ENCODE assay signal across 1 cellular context in the genomic region with DNA sequence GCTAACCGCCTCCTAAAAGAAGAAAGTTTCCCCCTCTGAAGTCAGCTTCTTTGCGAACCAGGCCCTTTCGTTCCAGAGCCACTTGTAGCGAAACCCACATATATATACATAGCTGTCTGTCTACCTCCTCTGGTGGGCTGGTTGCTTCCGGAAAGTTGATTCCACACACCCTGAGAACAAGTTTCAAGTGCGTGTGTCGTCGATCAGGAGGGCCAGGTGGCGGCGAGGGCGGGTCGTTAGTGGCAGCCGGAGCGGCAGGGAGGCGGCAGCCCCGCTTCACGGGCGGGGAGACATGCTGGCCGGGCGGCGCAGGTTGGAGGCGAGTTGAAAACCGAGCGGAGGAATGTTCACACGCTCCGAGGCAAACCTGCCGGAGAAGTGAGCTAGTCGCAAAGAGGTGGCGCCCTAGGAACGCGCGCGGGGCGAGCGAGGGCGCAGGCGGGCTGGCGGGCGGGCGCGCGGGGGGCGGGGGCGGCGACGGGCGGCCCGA.
A peak's percentile ranks its signal among the peaks of the same experiment; 100 is the strongest.
TF ChIP-seq lines count a peak whose summit lies in the region.

No MANE protein-coding gene starts in this region.

TF ChIP-seq in HEK293, 187 proteins besides CTCF, POLR2A, EP300 and RAD21 (continued from another document and continues in another):
- no peak for TF ChIP-seq ZNF596 (tag by site-specific recombination; IDR thresholded peaks at IDR 0.05)
- TF ChIP-seq, protein P1, sequence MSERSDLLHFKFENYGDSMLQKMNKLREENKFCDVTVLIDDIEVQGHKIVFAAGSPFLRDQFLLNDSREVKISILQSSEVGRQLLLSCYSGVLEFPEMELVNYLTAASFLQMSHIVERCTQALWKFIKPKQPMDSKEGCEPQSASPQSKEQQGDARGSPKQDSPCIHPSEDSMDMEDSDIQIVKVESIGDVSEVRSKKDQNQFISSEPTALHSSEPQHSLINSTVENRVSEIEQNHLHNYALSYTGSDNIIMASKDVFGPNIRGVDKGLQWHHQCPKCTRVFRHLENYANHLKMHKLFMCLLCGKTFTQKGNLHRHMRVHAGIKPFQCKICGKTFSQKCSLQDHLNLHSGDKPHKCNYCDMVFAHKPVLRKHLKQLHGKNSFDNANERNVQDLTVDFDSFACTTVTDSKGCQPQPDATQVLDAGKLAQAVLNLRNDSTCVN (tag by site-specific recombination; optimal IDR thresholded peaks at IDR 0.05): peak; percentile 73
- peak; percentile 91 for TF ChIP-seq ZBTB17 (tag by site-specific recombination; IDR thresholded peaks at IDR 0.05)
- TF ChIP-seq ZNF335 (tag by site-specific recombination; conservative IDR thresholded peaks at IDR 0.05): peak; percentile 94
- no peak for TF ChIP-seq ZNF23 (tag by site-specific recombination; IDR thresholded peaks at IDR 0.05; ENCODE audit: borderline replicate concordance)
- TF ChIP-seq ZNF843 (tag by site-specific recombination; IDR thresholded peaks at IDR 0.05): peak; percentile 26; the same call in 1 of the 2 replicates
- TF ChIP-seq ZNF549 (tag by site-specific recombination; IDR thresholded peaks at IDR 0.05): no peak
- TF ChIP-seq, protein P2, sequence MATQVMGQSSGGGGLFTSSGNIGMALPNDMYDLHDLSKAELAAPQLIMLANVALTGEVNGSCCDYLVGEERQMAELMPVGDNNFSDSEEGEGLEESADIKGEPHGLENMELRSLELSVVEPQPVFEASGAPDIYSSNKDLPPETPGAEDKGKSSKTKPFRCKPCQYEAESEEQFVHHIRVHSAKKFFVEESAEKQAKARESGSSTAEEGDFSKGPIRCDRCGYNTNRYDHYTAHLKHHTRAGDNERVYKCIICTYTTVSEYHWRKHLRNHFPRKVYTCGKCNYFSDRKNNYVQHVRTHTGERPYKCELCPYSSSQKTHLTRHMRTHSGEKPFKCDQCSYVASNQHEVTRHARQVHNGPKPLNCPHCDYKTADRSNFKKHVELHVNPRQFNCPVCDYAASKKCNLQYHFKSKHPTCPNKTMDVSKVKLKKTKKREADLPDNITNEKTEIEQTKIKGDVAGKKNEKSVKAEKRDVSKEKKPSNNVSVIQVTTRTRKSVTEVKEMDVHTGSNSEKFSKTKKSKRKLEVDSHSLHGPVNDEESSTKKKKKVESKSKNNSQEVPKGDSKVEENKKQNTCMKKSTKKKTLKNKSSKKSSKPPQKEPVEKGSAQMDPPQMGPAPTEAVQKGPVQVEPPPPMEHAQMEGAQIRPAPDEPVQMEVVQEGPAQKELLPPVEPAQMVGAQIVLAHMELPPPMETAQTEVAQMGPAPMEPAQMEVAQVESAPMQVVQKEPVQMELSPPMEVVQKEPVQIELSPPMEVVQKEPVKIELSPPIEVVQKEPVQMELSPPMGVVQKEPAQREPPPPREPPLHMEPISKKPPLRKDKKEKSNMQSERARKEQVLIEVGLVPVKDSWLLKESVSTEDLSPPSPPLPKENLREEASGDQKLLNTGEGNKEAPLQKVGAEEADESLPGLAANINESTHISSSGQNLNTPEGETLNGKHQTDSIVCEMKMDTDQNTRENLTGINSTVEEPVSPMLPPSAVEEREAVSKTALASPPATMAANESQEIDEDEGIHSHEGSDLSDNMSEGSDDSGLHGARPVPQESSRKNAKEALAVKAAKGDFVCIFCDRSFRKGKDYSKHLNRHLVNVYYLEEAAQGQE (tag by site-specific recombination; IDR thresholded peaks at IDR 0.05): 0 out of 2 replicates have a peak, but pooled peaks have one; percentile 6
- TF ChIP-seq ZXDB (tag by site-specific recombination; IDR thresholded peaks at IDR 0.05): 0 out of 2 replicates have a peak, but pooled peaks have one; percentile 26
- no peak for TF ChIP-seq ZNF114 (tag by site-specific recombination; IDR thresholded peaks at IDR 0.05)
- TF ChIP-seq, protein P3, sequence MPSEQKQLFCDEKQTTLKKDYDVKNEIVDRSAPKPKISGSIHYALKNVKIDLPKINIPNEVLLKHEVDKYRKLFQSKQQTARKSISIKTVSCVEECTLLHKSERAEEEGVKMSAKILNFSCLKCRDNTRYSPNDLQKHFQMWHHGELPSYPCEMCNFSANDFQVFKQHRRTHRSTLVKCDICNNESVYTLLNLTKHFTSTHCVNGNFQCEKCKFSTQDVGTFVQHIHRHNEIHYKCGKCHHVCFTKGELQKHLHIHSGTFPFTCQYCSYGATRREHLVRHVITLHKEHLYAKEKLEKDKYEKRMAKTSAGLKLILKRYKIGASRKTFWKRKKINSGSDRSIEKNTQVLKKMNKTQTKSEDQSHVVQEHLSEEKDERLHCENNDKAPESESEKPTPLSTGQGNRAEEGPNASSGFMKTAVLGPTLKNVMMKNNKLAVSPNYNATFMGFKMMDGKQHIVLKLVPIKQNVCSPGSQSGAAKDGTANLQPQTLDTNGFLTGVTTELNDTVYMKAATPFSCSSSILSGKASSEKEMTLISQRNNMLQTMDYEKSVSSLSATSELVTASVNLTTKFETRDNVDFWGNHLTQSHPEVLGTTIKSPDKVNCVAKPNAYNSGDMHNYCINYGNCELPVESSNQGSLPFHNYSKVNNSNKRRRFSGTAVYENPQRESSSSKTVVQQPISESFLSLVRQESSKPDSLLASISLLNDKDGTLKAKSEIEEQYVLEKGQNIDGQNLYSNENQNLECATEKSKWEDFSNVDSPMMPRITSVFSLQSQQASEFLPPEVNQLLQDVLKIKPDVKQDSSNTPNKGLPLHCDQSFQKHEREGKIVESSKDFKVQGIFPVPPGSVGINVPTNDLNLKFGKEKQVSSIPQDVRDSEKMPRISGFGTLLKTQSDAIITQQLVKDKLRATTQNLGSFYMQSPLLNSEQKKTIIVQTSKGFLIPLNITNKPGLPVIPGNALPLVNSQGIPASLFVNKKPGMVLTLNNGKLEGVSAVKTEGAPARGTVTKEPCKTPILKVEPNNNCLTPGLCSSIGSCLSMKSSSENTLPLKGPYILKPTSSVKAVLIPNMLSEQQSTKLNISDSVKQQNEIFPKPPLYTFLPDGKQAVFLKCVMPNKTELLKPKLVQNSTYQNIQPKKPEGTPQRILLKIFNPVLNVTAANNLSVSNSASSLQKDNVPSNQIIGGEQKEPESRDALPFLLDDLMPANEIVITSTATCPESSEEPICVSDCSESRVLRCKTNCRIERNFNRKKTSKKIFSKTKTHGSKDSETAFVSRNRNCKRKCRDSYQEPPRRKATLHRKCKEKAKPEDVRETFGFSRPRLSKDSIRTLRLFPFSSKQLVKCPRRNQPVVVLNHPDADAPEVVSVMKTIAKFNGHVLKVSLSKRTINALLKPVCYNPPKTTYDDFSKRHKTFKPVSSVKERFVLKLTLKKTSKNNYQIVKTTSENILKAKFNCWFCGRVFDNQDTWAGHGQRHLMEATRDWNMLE (tag by site-specific recombination; conservative IDR thresholded peaks at IDR 0.05; ENCODE audit: low read depth): no peak; the same call in 1 of the 2 replicates
- TF ChIP-seq GLI4 (tag by site-specific recombination; IDR thresholded peaks at IDR 0.05): no peak
- peak; percentile 92 for TF ChIP-seq SCRT2 (tag by site-specific recombination; IDR thresholded peaks at IDR 0.05)
- TF ChIP-seq ZEB2 (tag by site-specific recombination; IDR thresholded peaks at IDR 0.05): peak; percentile 82; the same call in 1 of the 2 replicates
- peak; percentile 74 for TF ChIP-seq EGR2 (tag by site-specific recombination; IDR thresholded peaks at IDR 0.05; ENCODE audit: low read depth)
- TF ChIP-seq, protein P4, sequence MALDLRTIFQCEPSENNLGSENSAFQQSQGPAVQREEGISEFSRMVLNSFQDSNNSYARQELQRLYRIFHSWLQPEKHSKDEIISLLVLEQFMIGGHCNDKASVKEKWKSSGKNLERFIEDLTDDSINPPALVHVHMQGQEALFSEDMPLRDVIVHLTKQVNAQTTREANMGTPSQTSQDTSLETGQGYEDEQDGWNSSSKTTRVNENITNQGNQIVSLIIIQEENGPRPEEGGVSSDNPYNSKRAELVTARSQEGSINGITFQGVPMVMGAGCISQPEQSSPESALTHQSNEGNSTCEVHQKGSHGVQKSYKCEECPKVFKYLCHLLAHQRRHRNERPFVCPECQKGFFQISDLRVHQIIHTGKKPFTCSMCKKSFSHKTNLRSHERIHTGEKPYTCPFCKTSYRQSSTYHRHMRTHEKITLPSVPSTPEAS (tag by site-specific recombination; IDR thresholded peaks at IDR 0.05): 0 out of 2 replicates have a peak, but pooled peaks have one; percentile 40
- no peak for TF ChIP-seq ZNF707 (tag by site-specific recombination; IDR thresholded peaks at IDR 0.05)
- TF ChIP-seq ZNF768 (tag by site-specific recombination; IDR thresholded peaks at IDR 0.05): no peak
- TF ChIP-seq, protein P5, sequence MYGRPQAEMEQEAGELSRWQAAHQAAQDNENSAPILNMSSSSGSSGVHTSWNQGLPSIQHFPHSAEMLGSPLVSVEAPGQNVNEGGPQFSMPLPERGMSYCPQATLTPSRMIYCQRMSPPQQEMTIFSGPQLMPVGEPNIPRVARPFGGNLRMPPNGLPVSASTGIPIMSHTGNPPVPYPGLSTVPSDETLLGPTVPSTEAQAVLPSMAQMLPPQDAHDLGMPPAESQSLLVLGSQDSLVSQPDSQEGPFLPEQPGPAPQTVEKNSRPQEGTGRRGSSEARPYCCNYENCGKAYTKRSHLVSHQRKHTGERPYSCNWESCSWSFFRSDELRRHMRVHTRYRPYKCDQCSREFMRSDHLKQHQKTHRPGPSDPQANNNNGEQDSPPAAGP (tag by site-specific recombination; IDR thresholded peaks at IDR 0.05): peak; percentile 77
- TF ChIP-seq ZNF610 (tag by site-specific recombination; IDR thresholded peaks at IDR 0.05; ENCODE audit: borderline replicate concordance): peak; percentile 92; the same call in 1 of the 2 replicates
- no peak for TF ChIP-seq ZNF133 (tag by site-specific recombination; IDR thresholded peaks at IDR 0.05)
- TF ChIP-seq, protein P6, sequence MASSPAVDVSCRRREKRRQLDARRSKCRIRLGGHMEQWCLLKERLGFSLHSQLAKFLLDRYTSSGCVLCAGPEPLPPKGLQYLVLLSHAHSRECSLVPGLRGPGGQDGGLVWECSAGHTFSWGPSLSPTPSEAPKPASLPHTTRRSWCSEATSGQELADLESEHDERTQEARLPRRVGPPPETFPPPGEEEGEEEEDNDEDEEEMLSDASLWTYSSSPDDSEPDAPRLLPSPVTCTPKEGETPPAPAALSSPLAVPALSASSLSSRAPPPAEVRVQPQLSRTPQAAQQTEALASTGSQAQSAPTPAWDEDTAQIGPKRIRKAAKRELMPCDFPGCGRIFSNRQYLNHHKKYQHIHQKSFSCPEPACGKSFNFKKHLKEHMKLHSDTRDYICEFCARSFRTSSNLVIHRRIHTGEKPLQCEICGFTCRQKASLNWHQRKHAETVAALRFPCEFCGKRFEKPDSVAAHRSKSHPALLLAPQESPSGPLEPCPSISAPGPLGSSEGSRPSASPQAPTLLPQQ (tag by site-specific recombination; IDR thresholded peaks at IDR 0.05): 0 out of 2 replicates have a peak, but pooled peaks have one; percentile 29
- no peak for TF ChIP-seq ZNF239 (tag by site-specific recombination; IDR thresholded peaks at IDR 0.05)
- 0 out of 2 replicates have a peak, but pooled peaks have one; percentile 24 for TF ChIP-seq OSR2 (tag by site-specific recombination; IDR thresholded peaks at IDR 0.05)
- TF ChIP-seq ZNF747 (tag by site-specific recombination; IDR thresholded peaks at IDR 0.05): no peak
- TF ChIP-seq, protein P7, sequence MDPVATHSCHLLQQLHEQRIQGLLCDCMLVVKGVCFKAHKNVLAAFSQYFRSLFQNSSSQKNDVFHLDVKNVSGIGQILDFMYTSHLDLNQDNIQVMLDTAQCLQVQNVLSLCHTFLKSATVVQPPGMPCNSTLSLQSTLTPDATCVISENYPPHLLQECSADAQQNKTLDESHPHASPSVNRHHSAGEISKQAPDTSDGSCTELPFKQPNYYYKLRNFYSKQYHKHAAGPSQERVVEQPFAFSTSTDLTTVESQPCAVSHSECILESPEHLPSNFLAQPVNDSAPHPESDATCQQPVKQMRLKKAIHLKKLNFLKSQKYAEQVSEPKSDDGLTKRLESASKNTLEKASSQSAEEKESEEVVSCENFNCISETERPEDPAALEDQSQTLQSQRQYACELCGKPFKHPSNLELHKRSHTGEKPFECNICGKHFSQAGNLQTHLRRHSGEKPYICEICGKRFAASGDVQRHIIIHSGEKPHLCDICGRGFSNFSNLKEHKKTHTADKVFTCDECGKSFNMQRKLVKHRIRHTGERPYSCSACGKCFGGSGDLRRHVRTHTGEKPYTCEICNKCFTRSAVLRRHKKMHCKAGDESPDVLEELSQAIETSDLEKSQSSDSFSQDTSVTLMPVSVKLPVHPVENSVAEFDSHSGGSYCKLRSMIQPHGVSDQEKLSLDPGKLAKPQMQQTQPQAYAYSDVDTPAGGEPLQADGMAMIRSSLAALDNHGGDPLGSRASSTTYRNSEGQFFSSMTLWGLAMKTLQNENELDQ (tag by site-specific recombination; IDR thresholded peaks at IDR 0.05; ENCODE audit: low read depth): no peak
- no peak for TF ChIP-seq ZNF274 (IDR thresholded peaks at IDR 0.05; ENCODE audit: low read length)
- TF ChIP-seq ZNF274 (tag by site-specific recombination; IDR thresholded peaks at IDR 0.05; ENCODE audit: borderline replicate concordance): no peak
- peak; percentile 69 for TF ChIP-seq GLIS2 (tag by site-specific recombination; IDR thresholded peaks at IDR 0.05)
- TF ChIP-seq, protein P8, sequence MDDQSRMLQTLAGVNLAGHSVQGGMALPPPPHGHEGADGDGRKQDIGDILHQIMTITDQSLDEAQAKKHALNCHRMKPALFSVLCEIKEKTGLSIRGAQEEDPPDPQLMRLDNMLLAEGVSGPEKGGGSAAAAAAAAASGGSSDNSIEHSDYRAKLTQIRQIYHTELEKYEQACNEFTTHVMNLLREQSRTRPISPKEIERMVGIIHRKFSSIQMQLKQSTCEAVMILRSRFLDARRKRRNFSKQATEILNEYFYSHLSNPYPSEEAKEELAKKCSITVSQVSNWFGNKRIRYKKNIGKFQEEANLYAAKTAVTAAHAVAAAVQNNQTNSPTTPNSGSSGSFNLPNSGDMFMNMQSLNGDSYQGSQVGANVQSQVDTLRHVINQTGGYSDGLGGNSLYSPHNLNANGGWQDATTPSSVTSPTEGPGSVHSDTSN (CRISPR knock-in tag; IDR thresholded peaks at IDR 0.05): peak; percentile 22; the same call in 1 of the 2 replicates
- TF ChIP-seq, protein P9, sequence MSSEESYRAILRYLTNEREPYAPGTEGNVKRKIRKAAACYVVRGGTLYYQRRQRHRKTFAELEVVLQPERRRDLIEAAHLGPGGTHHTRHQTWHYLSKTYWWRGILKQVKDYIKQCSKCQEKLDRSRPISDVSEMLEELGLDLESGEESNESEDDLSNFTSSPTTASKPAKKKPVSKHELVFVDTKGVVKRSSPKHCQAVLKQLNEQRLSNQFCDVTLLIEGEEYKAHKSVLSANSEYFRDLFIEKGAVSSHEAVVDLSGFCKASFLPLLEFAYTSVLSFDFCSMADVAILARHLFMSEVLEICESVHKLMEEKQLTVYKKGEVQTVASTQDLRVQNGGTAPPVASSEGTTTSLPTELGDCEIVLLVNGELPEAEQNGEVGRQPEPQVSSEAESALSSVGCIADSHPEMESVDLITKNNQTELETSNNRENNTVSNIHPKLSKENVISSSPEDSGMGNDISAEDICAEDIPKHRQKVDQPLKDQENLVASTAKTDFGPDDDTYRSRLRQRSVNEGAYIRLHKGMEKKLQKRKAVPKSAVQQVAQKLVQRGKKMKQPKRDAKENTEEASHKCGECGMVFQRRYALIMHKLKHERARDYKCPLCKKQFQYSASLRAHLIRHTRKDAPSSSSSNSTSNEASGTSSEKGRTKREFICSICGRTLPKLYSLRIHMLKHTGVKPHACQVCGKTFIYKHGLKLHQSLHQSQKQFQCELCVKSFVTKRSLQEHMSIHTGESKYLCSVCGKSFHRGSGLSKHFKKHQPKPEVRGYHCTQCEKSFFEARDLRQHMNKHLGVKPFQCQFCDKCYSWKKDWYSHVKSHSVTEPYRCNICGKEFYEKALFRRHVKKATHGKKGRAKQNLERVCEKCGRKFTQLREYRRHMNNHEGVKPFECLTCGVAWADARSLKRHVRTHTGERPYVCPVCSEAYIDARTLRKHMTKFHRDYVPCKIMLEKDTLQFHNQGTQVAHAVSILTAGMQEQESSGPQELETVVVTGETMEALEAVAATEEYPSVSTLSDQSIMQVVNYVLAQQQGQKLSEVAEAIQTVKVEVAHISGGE (tag by site-specific recombination; conservative IDR thresholded peaks at IDR 0.05; ENCODE audit: low read depth): 0 out of 2 replicates have a peak, but pooled peaks have one; percentile 3
